14 cellular contexts compared by ENCODE assay signal in the genomic region with DNA sequence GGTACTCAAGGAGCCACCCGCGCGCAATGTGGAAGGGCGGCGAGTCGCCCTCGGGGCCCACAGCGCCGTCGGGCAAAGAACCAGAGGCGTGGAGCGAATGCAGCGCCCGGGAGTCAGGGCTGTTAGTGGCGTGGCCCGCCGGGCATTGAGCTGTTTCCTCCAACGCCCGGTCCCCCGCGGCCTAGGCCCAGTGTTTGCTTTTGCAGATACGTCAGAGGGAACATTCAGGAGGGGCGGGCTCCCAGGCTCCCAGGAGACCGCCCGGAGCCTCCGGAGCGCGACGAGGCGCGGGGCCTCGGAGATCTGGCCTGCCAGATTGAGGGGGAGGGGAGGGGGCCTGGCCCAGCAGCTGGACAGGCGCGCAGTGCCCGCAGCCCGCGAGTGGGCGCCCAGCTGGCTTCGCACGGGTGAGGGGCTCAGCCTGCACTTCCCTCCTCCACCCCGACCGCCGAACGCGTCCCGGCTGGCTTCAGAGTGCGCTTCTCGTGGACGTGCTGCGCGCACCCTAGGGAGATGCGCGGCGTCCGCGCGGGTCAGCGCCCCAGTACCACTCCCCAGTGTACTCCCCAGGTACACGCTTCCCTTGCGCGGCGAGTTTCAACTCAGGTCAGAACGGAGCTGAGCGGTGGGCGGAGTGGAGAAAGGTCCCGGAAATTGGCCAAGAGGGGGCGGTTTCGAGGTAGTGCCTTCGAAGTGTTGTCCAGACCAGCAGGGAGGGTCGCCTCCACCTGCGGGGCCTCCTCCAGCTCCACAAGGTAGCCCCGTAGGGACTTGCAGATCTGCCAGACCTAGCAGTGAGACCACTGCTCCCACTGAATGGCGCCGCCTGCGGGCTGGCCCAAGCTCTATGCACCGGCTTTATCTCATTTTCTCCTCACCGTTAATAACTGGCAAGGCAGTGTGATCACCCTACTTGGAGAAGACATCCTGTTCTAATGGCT.
DNase-seq lines count a peak whose midpoint lies in the region; FAIRE-seq and TF ChIP-seq lines count a peak whose summit lies in the region.
"Had no signal": no experiment of that assay in that cellular context is flagged by ENCODE, and none has a peak within 500 bp of the region (broad histone marks: within the 10 kb centered on the region; RNA-seq: fewer than 3 reads in every experiment).

No MANE protein-coding gene starts in this region.

- peaks cover 4% of the 10 kb centered on the region for H3K4me1 ChIP-seq in ACC112 (ENCODE audit: control insufficient read depth, insufficient read depth, low read length, unreplicated experiment)
- H3K4me1 ChIP-seq in esophagus squamous epithelium: peaks cover 17 to 43% (median 22%) of the 10 kb centered on the region in 3 donors

- peak overlapping the region; percentile 34 to 61 (median 55) for H3K4me3 Mint-ChIP-seq in nephron
- H3K4me3 Mint-ChIP-seq: HFFc6 had no signal

- H3K27me3 ChIP-seq in ACC112 (ENCODE audit: insufficient read depth, low read length) (peaks cover 71% of the 10 kb centered on the region), esophagus squamous epithelium (peaks cover 25 to 98% (median 47%) of the 10 kb centered on the region in 4 donors), MG63 (no peaks in the 10 kb centered on the region)

- H3K9me3 Mint-ChIP-seq in nephron: no peaks in the 10 kb centered on the region
- H3K9me3 Mint-ChIP-seq: HFFc6 had no signal

- peaks cover 100% of the 10 kb centered on the region for H3K27me3 Mint-ChIP-seq in nephron (ENCODE audit: low read depth)

- 16 to 32% methylated on average over 21 to 27 of the region's 77 CpGs for WGBS in esophagus squamous epithelium, 2 donors

- H3K27ac ChIP-seq in ACC112 (ENCODE audit: low read depth, low read length): no peak overlapping the region
- H3K27ac ChIP-seq in esophagus squamous epithelium: no peak overlapping the region
- H3K27ac ChIP-seq: BLaER1, right lobe of liver, SK-N-MC had no signal

- TF ChIP-seq POLR2A in esophagus squamous epithelium (IDR thresholded peaks at IDR 0.05): no peak

- FAIRE-seq in GM19239 (lab: Jason Lieb, UNC): no peak
- FAIRE-seq: endometrium had no signal

- intact Hi-C loops in esophagus squamous epithelium (cut with DNase I): loop anchor here (10.0 kb wide), 1 partner anchor 141 kb away; the partner anchor contains the start of gene FOXD1

- H3K4me3 ChIP-seq in ACC112 (ENCODE audit: low read depth, low read length): peak overlapping the region; percentile 36; the same call in 1 of the 2 replicates
- H3K4me3 ChIP-seq in esophagus squamous epithelium: peak overlapping the region; percentile 14 to 51 (median 29)
- no peak overlapping the region for H3K4me3 ChIP-seq in MG63
- H3K4me3 ChIP-seq: BLaER1, right lobe of liver, SK-N-MC had no signal

- no peaks in the 10 kb centered on the region for H3K79me2 ChIP-seq in ACC112 (ENCODE audit: control insufficient read depth, insufficient read depth, low read length, unreplicated experiment)

- no peaks in the 10 kb centered on the region for H3K36me3 Mint-ChIP-seq in nephron (ENCODE audit: low read depth)

- no peak overlapping the region for H2AFZ ChIP-seq in ACC112 (ENCODE audit: low read length, unreplicated experiment)

- peak overlapping the region in 1 of 3 experiments; percentile 46 for H3K27ac Mint-ChIP-seq in nephron
- H3K27ac Mint-ChIP-seq: HFFc6 had no signal

- DNase-seq in NCI-H345 (lab: John Stamatoyannopoulos, UW): peak; percentile 71
- no peak for DNase-seq in esophagus squamous epithelium (lab: John Stamatoyannopoulos, UW)
- no peak for DNase-seq in Ammon's horn (ENCODE audit: low spot score)
- DNase-seq in MG63: no peak
- DNase-seq in GM19239 (ENCODE audit: insufficient read length, low spot score): no peak
- DNase-seq in AML-193 (lab: John Stamatoyannopoulos, UW): no peak
- DNase-seq: activated CD4-positive, alpha-beta T cell treated with anti-CD3 and anti-CD28 coated beads for 4 hours; HFFc6 had no signal

- peaks cover 42% of the 10 kb centered on the region for H3K4me1 Mint-ChIP-seq in nephron

- H3K9me3 ChIP-seq in esophagus squamous epithelium (no peaks in the 10 kb centered on the region), MG63 (no peaks in the 10 kb centered on the region)
- H3K9me3 ChIP-seq: right lobe of liver had no signal

- H3K36me3 ChIP-seq in ACC112 (ENCODE audit: insufficient read depth, low read length) (no peaks in the 10 kb centered on the region), esophagus squamous epithelium (no peaks in the 10 kb centered on the region), MG63 (no peaks in the 10 kb centered on the region)
- H3K36me3 ChIP-seq: BLaER1, right lobe of liver had no signal

- TF ChIP-seq CTCF in esophagus squamous epithelium (IDR thresholded peaks at IDR 0.05) (peak in 1 of 6 experiments; percentile 33), nephron (IDR thresholded peaks at IDR 0.05; ENCODE audit: unreplicated experiment in 3 of 3) (peak in 2 of 3 experiments; percentile 31 to 43)
